Comparison of ENCODE assay signal across 9 cellular contexts in the genomic region with DNA sequence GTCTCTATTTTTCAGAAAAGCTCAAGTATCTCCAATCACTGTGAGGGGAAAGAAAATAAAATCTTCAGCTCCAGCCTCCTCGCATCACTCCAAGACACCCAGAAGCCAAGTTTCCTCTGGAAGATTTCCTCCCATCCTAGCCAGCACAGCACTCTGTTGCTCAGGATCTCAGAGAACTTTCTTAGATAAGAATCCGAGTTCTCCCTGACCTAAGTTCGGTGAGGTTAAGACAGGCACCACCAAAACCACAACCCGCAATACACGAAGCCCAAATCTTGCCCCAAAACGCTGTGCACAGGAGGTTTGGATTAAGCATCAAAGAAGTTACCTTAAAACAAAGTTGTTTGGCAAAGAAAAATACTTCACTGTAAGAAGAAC. TPM values are rescaled to one million over a fixed set of nuclear protein-coding genes. Genes with fewer than 3 reads are reported as not detected.
A peak's percentile ranks its signal among the peaks of the same experiment; 100 is the strongest.
DNase-seq lines count a peak whose midpoint lies in the region; ATAC-seq and TF ChIP-seq lines count a peak whose summit lies in the region.
"Had no signal": no experiment of that assay in that cellular context is flagged by ENCODE, and none has a peak within 500 bp of the region (broad histone marks: within the 10 kb centered on the region; RNA-seq: fewer than 3 reads in every experiment).

No MANE protein-coding gene starts in this region.

- H3K9me3 Mint-ChIP-seq in activated CD8-positive, alpha-beta memory T cell treated with anti-CD3 and anti-CD28 coated beads, Interleukin-2, amount 10 ng/mL, durations not matched to agents 7 days and 5 days (ENCODE audit: low read depth) = no peaks in the 10 kb centered on the region
- H3K9me3 Mint-ChIP-seq in brain = no peaks in the 10 kb centered on the region

- CTCF ChIA-PET in activated CD8-positive, alpha-beta memory T cell treated with anti-CD3 and anti-CD28 coated beads, Interleukin-2, amount 10 ng/mL, durations not matched to agents 7 days and 5 days (lab: Charles Lee) = interaction anchor here (1.0 to 5.1 kb wide), 15 partner anchors 11 to 210 kb away, joined by 4 to 92 read pairs (median 25); no protein-coding TSS in a partner anchor

- peaks cover 2% of the 10 kb centered on the region for H3K36me3 Mint-ChIP-seq in activated CD8-positive, alpha-beta memory T cell treated with anti-CD3 and anti-CD28 coated beads, Interleukin-2, amount 10 ng/mL, durations not matched to agents 7 days and 5 days
- no peaks in the 10 kb centered on the region for H3K36me3 Mint-ChIP-seq in brain

- H3K27ac ChIP-seq in lung (ENCODE audit: low read depth in 1 of 2, low read length in 1 of 2) (peak overlapping the region; percentile 37 to 59), tibial artery (peak overlapping the region; percentile 39 to 59)

- H3K27me3 Mint-ChIP-seq in activated CD8-positive, alpha-beta memory T cell treated with anti-CD3 and anti-CD28 coated beads, Interleukin-2, amount 10 ng/mL, durations not matched to agents 7 days and 5 days = peaks cover 2% of the 10 kb centered on the region
- H3K27me3 Mint-ChIP-seq in brain = peaks cover 10% of the 10 kb centered on the region

- peaks cover 80% of the 10 kb centered on the region for H3K4me1 Mint-ChIP-seq in activated CD8-positive, alpha-beta memory T cell treated with anti-CD3 and anti-CD28 coated beads, Interleukin-2, amount 10 ng/mL, durations not matched to agents 7 days and 5 days
- peaks cover 82% of the 10 kb centered on the region for H3K4me1 Mint-ChIP-seq in brain

- peak overlapping the region; percentile 80 for H3K4me3 Mint-ChIP-seq in activated CD8-positive, alpha-beta memory T cell treated with anti-CD3 and anti-CD28 coated beads, Interleukin-2, amount 10 ng/mL, durations not matched to agents 7 days and 5 days
- H3K4me3 Mint-ChIP-seq in brain = peak overlapping the region; percentile 59 to 98 (median 96)

- no peak for ATAC-seq in activated CD8-positive, alpha-beta memory T cell treated with anti-CD3 and anti-CD28 coated beads, Interleukin-2, amount 10 ng/mL, durations not matched to agents 7 days and 5 days
- ATAC-seq in lung (ENCODE audit: insufficient read depth, low FRiP score) (no peak), GM18520 (IDR thresholded peaks at IDR 0.05; ENCODE audit: unreplicated experiment) (no peak)
- ATAC-seq: SK-N-SH treated with all-trans-retinoic acid at 6 μM for 48 hours had no signal

- intact Hi-C loops in tibial artery (cut with DNase I; ENCODE audit: low total_unique reads) = loop anchor here (2.0 to 10.0 kb wide), 3 partner anchors 85 to 325 kb away; a partner anchor contains a TSS

- no peaks in the 10 kb centered on the region for H3K9me3 ChIP-seq in lung (ENCODE audit: control insufficient read depth in 2 of 2, insufficient read depth in 1 of 2, low read length in 1 of 2)
- H3K9me3 ChIP-seq in tibial artery = no peaks in the 10 kb centered on the region

- H3K36me3 ChIP-seq in lung (ENCODE audit: control insufficient read depth in 2 of 2, insufficient read depth in 2 of 2, low read length in 2 of 2) (peaks cover 0 to 2% of the 10 kb centered on the region in 2 donors), tibial artery (no peaks in the 10 kb centered on the region)

- no peaks in the 10 kb centered on the region for H3K27me3 ChIP-seq in lung (ENCODE audit: control insufficient read depth, insufficient read depth)
- H3K27me3 ChIP-seq in tibial artery = no peaks in the 10 kb centered on the region

- H3K4me1 ChIP-seq in lung (ENCODE audit: control insufficient read depth in 2 of 2, insufficient read depth in 2 of 2, low read length in 2 of 2) (peaks cover 27 to 35% of the 10 kb centered on the region in 2 donors), tibial artery (peaks cover 0 to 69% (median 56%) of the 10 kb centered on the region in 4 donors)

- H3K4me3 ChIP-seq in lung (no peak overlapping the region), tibial artery (peak overlapping the region in 1 of 2 donors; percentile 21)

- DNase-seq in activated CD8-positive, alpha-beta memory T cell treated with anti-CD3 and anti-CD28 coated beads, Interleukin-2, amount 10 ng/mL, durations not matched to agents 7 days and 5 days = no peak
- no peak for DNase-seq in activated CD8-positive, alpha-beta memory T cell treated with anti-CD3 and anti-CD28 coated beads for 24 hours
- DNase-seq in lung (ENCODE audit: low spot score) (peak; percentile 20), tibial artery (peak in 1 of 2 donors; percentile 54), A172 (ENCODE audit: low spot score) (no peak)
- no peak for DNase-seq in activated CD8-positive, alpha-beta memory T cell treated with anti-CD3 and anti-CD28 coated beads, Interleukin-2, amount 50 U/mL, for 48 hours

- TF ChIP-seq CTCF in brain (conservative IDR thresholded peaks at IDR 0.05) (no peak), lung (IDR thresholded peaks at IDR 0.05; ENCODE audit: control extremely low read depth, extremely low read depth) (no peak), tibial artery (IDR thresholded peaks at IDR 0.05) (no peak)

- peak overlapping the region; percentile 87 for H3K27ac Mint-ChIP-seq in activated CD8-positive, alpha-beta memory T cell treated with anti-CD3 and anti-CD28 coated beads, Interleukin-2, amount 10 ng/mL, durations not matched to agents 7 days and 5 days
- H3K27ac Mint-ChIP-seq in brain = peak overlapping the region; percentile 72 to 98 (median 84)

- 35 to 41% methylated on average over 6 of the region's 6 CpGs for WGBS in lung, 2 donors

RNA-seq across cellular contexts. Expression of a gene that starts 4.2 kb away (rescaled TPM):
- 10 to 100 TPM; 33.5 to 45.5 TPM for total RNA-seq in activated CD8-positive, alpha-beta memory T cell treated with anti-CD3 and anti-CD28 coated beads, Interleukin-2, amount 10 ng/mL, durations not matched to agents 7 days and 5 days
- polyA plus RNA-seq in brain (ENCODE audit: insufficient read depth, low read depth, low replicate concordance) = 25.9 TPM
- 10 to 100 TPM; 21.0 to 45.4 TPM for total RNA-seq in lung
- 10 to 100 TPM; 14.6 to 15.3 TPM for polyA plus RNA-seq in lung
- 8.5 and 8.7 TPM in 2 replicates for total RNA-seq in A172 (2014; rRNA removed; shearing (Covaris generic))

RNA-seq across cellular contexts. Expression of a gene that starts 51.7 kb away (rescaled TPM):
- 10 to 100 TPM; 22.3 to 26.3 TPM for total RNA-seq in activated CD8-positive, alpha-beta memory T cell treated with anti-CD3 and anti-CD28 coated beads, Interleukin-2, amount 10 ng/mL, durations not matched to agents 7 days and 5 days
- polyA plus RNA-seq in brain (ENCODE audit: insufficient read depth, low read depth, low replicate concordance) (9.8 TPM), lung (10 to 100 TPM in 1 of 2 donors, 1 to 10 TPM in 1; 9.0 to 16.8 TPM)
- total RNA-seq in lung = 10 to 100 TPM; 15.1 to 37.9 TPM
- 33.1 and 39.8 TPM in 2 replicates for total RNA-seq in A172 (2014; rRNA removed; shearing (Covaris generic))
